Comparison of ENCODE assay signal across 26 cellular contexts in genomic region chr16:72064361-72064894, GRCh38. TPM values are rescaled to one million over a fixed set of nuclear protein-coding genes. Genes with fewer than 3 reads are reported as not detected.
"Had no signal": no experiment of that assay in that cellular context is flagged by ENCODE, and none has a peak within 500 bp of the region (broad histone marks: within the 10 kb centered on the region; RNA-seq: fewer than 3 reads in every experiment).

No MANE protein-coding gene starts in this region.

- H3K27ac ChIP-seq: HL-60, RWPE1 had no signal

- H3K36me3 ChIP-seq: MG63 had no signal

- H3K9me3 ChIP-seq: MG63, SK-N-SH had no signal

- H3K4me3 ChIP-seq: MG63 had no signal

- FAIRE-seq: HTR-8/SVneo had no signal

- ATAC-seq: Panc1, PC-3 had no signal

- DNase-seq: Karpas-422, KG1, MG63, NCI-H1092, NCI-H1105 treated with DMSO at 0.1 percent for 48 hours, NCI-H1417 treated with DMSO at 0.1 percent for 48 hours, NCI-H146, NCI-H1694 treated with DMSO at 0.1 percent for 48 hours, NCI-H1930, NCI-H2081, NCI-H2107, NCI-H226, NCI-H446, NCI-H510A, NCI-H524 treated with DMSO at 0.1 percent for 48 hours, NCI-H69, NCI-H774, PC-3, SHP77, SK-N-SH had no signal

- H3K27me3 ChIP-seq: MG63 had no signal

RNA-seq across cellular contexts. Expression of gene HPR, which starts 1.4 kb away (rescaled TPM):
- total RNA-seq: OCI-LY7, PC-3, SK-MEL-5 had no signal
- polyA plus RNA-seq: SK-N-SH had no signal

RNA-seq across cellular contexts. Expression of gene HP, which starts 10.1 kb away (rescaled TPM):
- total RNA-seq: OCI-LY7, PC-3, SK-MEL-5 had no signal
- polyA plus RNA-seq: SK-N-SH had no signal
